ENCODE assay signal across 23 cellular contexts in the genomic region with DNA sequence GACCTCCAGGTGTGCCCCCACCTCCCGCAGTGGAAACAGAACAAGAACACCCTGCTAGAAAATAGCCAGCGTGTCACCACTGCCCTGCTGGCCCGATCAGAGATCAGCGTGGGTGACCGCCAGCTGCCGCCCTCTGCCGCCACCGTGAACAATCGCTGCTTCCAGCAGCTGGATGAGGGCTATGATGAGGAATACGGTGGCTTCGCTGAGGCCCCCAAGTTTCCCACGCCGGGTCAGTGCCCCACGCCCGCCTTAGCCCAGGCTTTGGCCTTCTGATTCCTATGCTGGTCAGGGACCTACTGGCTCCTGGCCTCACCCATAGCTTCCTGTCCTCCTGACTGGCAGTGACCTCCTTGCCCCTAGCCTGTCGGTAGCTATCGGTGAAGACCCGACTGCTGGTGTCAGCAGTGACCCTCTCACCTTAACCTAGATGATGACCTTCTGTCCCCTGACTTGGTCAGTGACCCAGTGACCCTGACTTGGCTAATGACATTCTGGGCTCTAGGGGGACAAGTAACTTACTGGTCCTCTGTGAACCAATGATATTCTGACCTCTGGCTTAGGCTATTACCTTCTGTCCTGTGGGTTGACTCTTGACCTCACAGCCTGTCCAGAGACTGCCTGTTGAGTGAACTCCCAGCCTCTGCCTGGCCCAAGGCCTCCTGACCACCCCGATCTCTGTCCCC. TPM values are rescaled to one million over a fixed set of nuclear protein-coding genes. Genes with fewer than 3 reads are reported as not detected.
"Had no signal": no experiment of that assay in that cellular context is flagged by ENCODE, and none has a peak within 500 bp of the region (broad histone marks: within the 10 kb centered on the region; RNA-seq: fewer than 3 reads in every experiment).

No MANE protein-coding gene starts in this region.

- H3K27ac ChIP-seq: ovary, testis, upper lobe of right lung had no signal

- FAIRE-seq: astrocyte, frontal cortex had no signal

- H3K4me3 ChIP-seq: breast epithelium, ovary, testis, upper lobe of right lung had no signal

- H3K36me3 ChIP-seq: breast epithelium, ovary, upper lobe of right lung had no signal

- H3K9me3 ChIP-seq: breast epithelium, ovary, testis, upper lobe of right lung had no signal

- H3K4me1 ChIP-seq: upper lobe of right lung had no signal

- DNase-seq: activated CD4-positive, alpha-beta T cell treated with anti-CD3 and anti-CD28 coated beads, Interleukin-2, amount 10 ng/mL, durations not matched to agents 24 days and 14 days; activated CD8-positive, alpha-beta T cell treated with anti-CD3 and anti-CD28 coated beads for 36 hours; activated naive CD4-positive, alpha-beta T cell treated with anti-CD3 and anti-CD28 coated beads, Interleukin-2, amount 10 ng/mL, durations not matched to agents 7 days and 5 days; activated T-cell treated with anti-CD3 and anti-CD28 coated beads, Interleukin-2, amount 50 U/mL, for 1 hour; cerebellar nuclear complex; cortex of kidney; head of caudate nucleus; left ventricle myocardium superior; ovary; stimulated activated CD4-positive, alpha-beta T cell treated with anti-CD3 and anti-CD28 coated beads, Interleukin-4, amount 100 ng/mL, for 24 hours; T-cell; T1000; testis; upper lobe of right lung had no signal

- H3K27me3 ChIP-seq: breast epithelium, ovary, testis, upper lobe of right lung had no signal

- ATAC-seq: activated CD8-positive, alpha-beta T cell treated with anti-CD3 and anti-CD28 coated beads for 36 hours; left ventricle myocardium superior; sciatic nerve; stimulated activated memory B cell treated with anti-CD40 and anti-IgM and Interleukin-4, amounts not matched to agents 10 μg/mL and 1 μg/mL and 100 μg/mL, for 72 hours; T-cell; upper lobe of right lung had no signal

RNA-seq across cellular contexts. Expression of gene CACNA1G, which starts 11.1 kb away (rescaled TPM):
- total RNA-seq: kidney epithelial cell, pulmonary artery endothelial cell, T-cell, upper lobe of right lung had no signal

RNA-seq across cellular contexts. Expression of gene EPN3, which starts 16.9 kb away (rescaled TPM):
- total RNA-seq: activated CD4-positive, alpha-beta T cell treated with anti-CD3 and anti-CD28 coated beads, Interleukin-2, amount 10 ng/mL, durations not matched to agents 24 days and 14 days; activated CD8-positive, alpha-beta T cell treated with anti-CD3 and anti-CD28 coated beads for 36 hours; mesenteric fat pad had no signal
- polyA plus RNA-seq: neural cell had no signal
